In the genomic region with DNA sequence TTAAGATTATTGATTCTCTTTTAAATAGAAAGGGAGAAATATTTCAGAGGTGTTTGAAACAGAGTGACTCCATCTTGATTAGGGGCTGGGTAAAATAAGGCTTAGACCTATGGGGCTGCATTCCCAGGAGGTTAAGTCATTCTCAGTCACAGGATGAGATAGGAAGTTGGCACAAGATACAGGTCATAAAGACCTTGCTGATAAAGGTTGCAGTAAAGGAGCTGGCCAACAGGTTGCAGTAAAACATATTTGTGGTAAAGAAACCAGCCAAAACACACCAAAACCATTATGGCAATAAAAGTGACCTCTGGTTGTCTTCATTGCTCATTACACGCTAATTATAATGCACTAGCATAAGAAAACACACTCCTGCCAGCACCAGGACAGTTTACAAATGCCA, we compare ENCODE assay signal across 18 cellular contexts.
DNase-seq lines count a peak whose midpoint lies in the region; FAIRE-seq and TF ChIP-seq lines count a peak whose summit lies in the region.
"Had no signal": no experiment of that assay in that cellular context is flagged by ENCODE, and none has a peak within 500 bp of the region (broad histone marks: within the 10 kb centered on the region; RNA-seq: fewer than 3 reads in every experiment).

No MANE protein-coding gene starts in this region.

- H3K4me3 ChIP-seq in osteoblast (ENCODE audit: insufficient read depth, low read length): no peak overlapping the region
- H3K4me3 ChIP-seq in foreskin fibroblast (ENCODE audit: low read depth in 1 of 2, low read length in 2 of 2): no peak overlapping the region
- H3K4me3 ChIP-seq: K562 had no signal

- H3K4me1 ChIP-seq in osteoblast (ENCODE audit: insufficient read depth, low read length): no peaks in the 10 kb centered on the region
- H3K4me1 ChIP-seq: Caco-2 had no signal

- H3K27me3 ChIP-seq in osteoblast (ENCODE audit: insufficient read depth, low read length): no peaks in the 10 kb centered on the region

- peak; percentile 2 for DNase-seq in EL
- peak; percentile 8 for DNase-seq in HT1080 (ENCODE audit: low read depth)
- DNase-seq in RCC 7860 (ENCODE audit: low spot score): peak; percentile 33
- peak; percentile 41 for DNase-seq in osteoblast (ENCODE audit: insufficient read length, low spot score, missing footprints)
- DNase-seq in foreskin fibroblast: no peak
- DNase-seq in activated CD8-positive, alpha-beta memory T cell treated with anti-CD3 and anti-CD28 coated beads for 24 hours: no peak
- DNase-seq in GM20000 (ENCODE audit: low spot score): no peak
- DNase-seq: DMS79, H7, NCI-H187 treated with DMSO at 0.1 percent for 48 hours, NCI-H2171, NCI-H774, T-helper 9 cell had no signal

- H4K20me1 ChIP-seq in osteoblast (ENCODE audit: insufficient read depth, low read length): no peaks in the 10 kb centered on the region

- no peak overlapping the region for H3K4me2 ChIP-seq in osteoblast (ENCODE audit: insufficient read depth, low read length)

- peak; percentile 75 for FAIRE-seq in RCC 7860 (lab: Jason Lieb, UNC)
- FAIRE-seq: G401.6, HTR-8/SVneo, K562 had no signal

- H2AFZ ChIP-seq in osteoblast (ENCODE audit: low read length): no peak overlapping the region

- H3K79me2 ChIP-seq in osteoblast (ENCODE audit: insufficient read depth, low read length): no peaks in the 10 kb centered on the region

- no peak overlapping the region for H3K27ac ChIP-seq in osteoblast (ENCODE audit: low read depth, low read length)
- H3K27ac ChIP-seq: C4-2B had no signal

- TF ChIP-seq CTCF in osteoblast (IDR thresholded peaks at IDR 0.05; ENCODE audit: extremely low read depth, low read depth, low read length): no peak
- no peak for TF ChIP-seq CTCF in foreskin fibroblast (IDR thresholded peaks at IDR 0.05; ENCODE audit: low read depth, low read length)
- no peak for TF ChIP-seq CTCF in GM20000 (IDR thresholded peaks at IDR 0.05; ENCODE audit: extremely low read depth, missing control alignments)

- no peaks in the 10 kb centered on the region for H3K36me3 ChIP-seq in osteoblast (ENCODE audit: insufficient read depth, low read length)

- H3K9me3 ChIP-seq in osteoblast (ENCODE audit: low read depth, low read length): no peaks in the 10 kb centered on the region
- H3K9me3 ChIP-seq: Caco-2 had no signal

Comparison
In these comparisons a context has a peak if more than half of its experiments do, and no peak if none do; other contexts are left out.
1. DNase-seq: peak in EL (single experiment), HT1080 (single experiment), RCC 7860 (single experiment) and osteoblast (single experiment); none in foreskin fibroblast (0 of 2), activated CD8-positive, alpha-beta memory T cell treated with anti-CD3 and anti-CD28 coated beads for 24 hours (single experiment) and GM20000 (single experiment).